ENCODE assay signal across 17 cellular contexts in genomic region chrX:9467751-9468150, GRCh38. TPM values are rescaled to one million over a fixed set of nuclear protein-coding genes. Genes with fewer than 3 reads are reported as not detected.
DNase-seq lines count a peak whose midpoint lies in the region; ATAC-seq and TF ChIP-seq lines count a peak whose summit lies in the region.
"Had no signal": no experiment of that assay in that cellular context is flagged by ENCODE, and none has a peak within 500 bp of the region (broad histone marks: within the 10 kb centered on the region; RNA-seq: fewer than 3 reads in every experiment).

No MANE protein-coding gene starts in this region.

- TF ChIP-seq EP300 in gastroesophageal sphincter (IDR thresholded peaks at IDR 0.05) = no peak

- peak overlapping the region in 1 of 2 donors; percentile 77 for H3K4me3 ChIP-seq in gastroesophageal sphincter
- H3K4me3 ChIP-seq in smooth muscle cell = peak overlapping the region; percentile 64
- H3K4me3 ChIP-seq: mucosa of descending colon, skin epidermis, thyroid gland had no signal

- TF ChIP-seq POLR2A in gastroesophageal sphincter (IDR thresholded peaks at IDR 0.05) = no peak

- no peaks in the 10 kb centered on the region for H3K27me3 ChIP-seq in gastroesophageal sphincter
- no peaks in the 10 kb centered on the region for H3K27me3 ChIP-seq in smooth muscle cell (ENCODE audit: low read depth)

- no peaks in the 10 kb centered on the region for H3K9me3 ChIP-seq in gastroesophageal sphincter
- H3K9me3 ChIP-seq in smooth muscle cell (replicated peaks; ENCODE audit: low read depth) = no peaks in the 10 kb centered on the region
- H3K9me3 ChIP-seq: mucosa of descending colon, thyroid gland had no signal

- peaks cover 18% of the 10 kb centered on the region for H3K4me1 Mint-ChIP-seq in T-helper 1 cell treated with Interleukin-12 subunit alpha and Interleukin-12 subunit beta and Interleukin-4 antibody, amounts not matched to agents 30 μg/mL and 1 μg/mL, for 36 hours (ENCODE audit: low read depth)
- peaks cover 27% of the 10 kb centered on the region for H3K4me1 Mint-ChIP-seq in activated T-helper 1 cell treated with anti-CD3 and anti-CD28 coated beads, Interleukin-12 subunit alpha, Interleukin-12 subunit beta, Interleukin-2, Interleukin-4 antibody, amounts not matched to agents 30 ng/mL and 10 ng/mL and 1 ng/mL, durations not matched to agents 14 hours and 24 hours and 36 hours (ENCODE audit: low read depth)
- H3K4me1 Mint-ChIP-seq in activated CD8-positive, alpha-beta T cell treated with anti-CD3 and anti-CD28 coated beads for 36 hours (ENCODE audit: low read depth) = peaks cover 28% of the 10 kb centered on the region

- intact Hi-C loops in activated T-helper 1 cell treated with anti-CD3 and anti-CD28 coated beads, Interleukin-12 subunit alpha, Interleukin-12 subunit beta, Interleukin-2, Interleukin-4 antibody, amounts not matched to agents 30 ng/mL and 10 ng/mL and 1 ng/mL, durations not matched to agents 14 hours and 24 hours and 36 hours (cut with micrococcal nuclease) = loop anchor here (5.0 kb wide), 1 partner anchor 65 kb away; no protein-coding TSS in a partner anchor
- intact Hi-C loops in activated CD8-positive, alpha-beta T cell treated with anti-CD3 and anti-CD28 coated beads for 36 hours (cut with micrococcal nuclease) = loop anchor here (10.0 kb wide), 2 partner anchors 183 to 237 kb away; no protein-coding TSS in a partner anchor

- no peaks in the 10 kb centered on the region for H3F3A ChIP-seq in smooth muscle cell (ENCODE audit: low read depth)

- H3K9ac ChIP-seq in smooth muscle cell (ENCODE audit: low read depth) = no peak overlapping the region

- TF ChIP-seq CTCF in gastroesophageal sphincter (IDR thresholded peaks at IDR 0.05) (no peak), smooth muscle cell (IDR thresholded peaks at IDR 0.05; ENCODE audit: borderline replicate concordance, insufficient read depth, poor library complexity, severe bottlenecking) (no peak)
- TF ChIP-seq CTCF in activated CD8-positive, alpha-beta T cell treated with anti-CD3 and anti-CD28 coated beads for 36 hours (IDR thresholded peaks at IDR 0.05) = no peak

- peaks cover 4% of the 10 kb centered on the region for H3K27me3 Mint-ChIP-seq in T-helper 1 cell treated with Interleukin-12 subunit alpha and Interleukin-12 subunit beta and Interleukin-4 antibody, amounts not matched to agents 30 μg/mL and 1 μg/mL, for 36 hours (ENCODE audit: low read depth)
- H3K27me3 Mint-ChIP-seq in activated T-helper 1 cell treated with anti-CD3 and anti-CD28 coated beads, Interleukin-12 subunit alpha, Interleukin-12 subunit beta, Interleukin-2, Interleukin-4 antibody, amounts not matched to agents 30 ng/mL and 10 ng/mL and 1 ng/mL, durations not matched to agents 14 hours and 24 hours and 36 hours (ENCODE audit: insufficient read depth) = peaks cover 3% of the 10 kb centered on the region
- no peaks in the 10 kb centered on the region for H3K27me3 Mint-ChIP-seq in activated CD8-positive, alpha-beta T cell treated with anti-CD3 and anti-CD28 coated beads for 36 hours

- peaks cover 40% of the 10 kb centered on the region for H3K79me2 ChIP-seq in smooth muscle cell (ENCODE audit: low read depth)

- no peaks in the 10 kb centered on the region for H3K9me3 Mint-ChIP-seq in T-helper 1 cell treated with Interleukin-12 subunit alpha and Interleukin-12 subunit beta and Interleukin-4 antibody, amounts not matched to agents 30 μg/mL and 1 μg/mL, for 36 hours
- no peaks in the 10 kb centered on the region for H3K9me3 Mint-ChIP-seq in activated T-helper 1 cell treated with anti-CD3 and anti-CD28 coated beads, Interleukin-12 subunit alpha, Interleukin-12 subunit beta, Interleukin-2, Interleukin-4 antibody, amounts not matched to agents 30 ng/mL and 10 ng/mL and 1 ng/mL, durations not matched to agents 14 hours and 24 hours and 36 hours
- no peaks in the 10 kb centered on the region for H3K9me3 Mint-ChIP-seq in activated CD8-positive, alpha-beta T cell treated with anti-CD3 and anti-CD28 coated beads for 36 hours

- peaks cover 49% of the 10 kb centered on the region for H4K20me1 ChIP-seq in smooth muscle cell (ENCODE audit: low read depth)

- peak overlapping the region in 3 of 4 donors; percentile 41 to 94 (median 90) for H3K27ac ChIP-seq in gastroesophageal sphincter
- H3K27ac ChIP-seq in smooth muscle cell (ENCODE audit: low read depth) = no peak overlapping the region
- H3K27ac ChIP-seq: skin epidermis, thyroid gland had no signal

- H3K4me2 ChIP-seq in smooth muscle cell = peak overlapping the region; percentile 84

- CTCF ChIA-PET in activated CD8-positive, alpha-beta T cell treated with anti-CD3 and anti-CD28 coated beads for 36 hours (lab: Charles Lee) = no interaction called here

- DNase-seq in T-helper 1 cell (no peak), smooth muscle cell (lab: John Stamatoyannopoulos, UW; ENCODE audit: unreplicated experiment) (no peak), foreskin melanocyte (no peak)
- DNase-seq in activated T-helper 1 cell treated with anti-CD3 and anti-CD28 coated beads, Interleukin-12 subunit alpha, Interleukin-12 subunit beta, Interleukin-2, Interleukin-4 antibody, amounts not matched to agents 30 ng/mL and 10 ng/mL and 1 ng/mL, durations not matched to agents 14 hours and 24 hours and 36 hours (ENCODE audit: low spot score) = no peak
- DNase-seq in activated CD8-positive, alpha-beta T cell treated with anti-CD3 and anti-CD28 coated beads for 36 hours = no peak
- DNase-seq: 8988T; activated CD8-positive, alpha-beta memory T cell treated with anti-CD3 and anti-CD28 coated beads, Interleukin-2, amount 50 U/mL, for 48 hours; DMS153; mucosa of descending colon; NCI-H1417; NCI-H748 treated with DMSO at 0.1 percent for 48 hours; Right ventricle myocardium superior had no signal

- H3K4me3 Mint-ChIP-seq in T-helper 1 cell treated with Interleukin-12 subunit alpha and Interleukin-12 subunit beta and Interleukin-4 antibody, amounts not matched to agents 30 μg/mL and 1 μg/mL, for 36 hours = peak overlapping the region; percentile 9
- H3K4me3 Mint-ChIP-seq in activated T-helper 1 cell treated with anti-CD3 and anti-CD28 coated beads, Interleukin-12 subunit alpha, Interleukin-12 subunit beta, Interleukin-2, Interleukin-4 antibody, amounts not matched to agents 30 ng/mL and 10 ng/mL and 1 ng/mL, durations not matched to agents 14 hours and 24 hours and 36 hours = peak overlapping the region; percentile 86
- no peak overlapping the region for H3K4me3 Mint-ChIP-seq in activated CD8-positive, alpha-beta T cell treated with anti-CD3 and anti-CD28 coated beads for 36 hours

- ATAC-seq in gastroesophageal sphincter (no peak), HG03108 (IDR thresholded peaks at IDR 0.05; ENCODE audit: unreplicated experiment) (no peak)
- no peak for ATAC-seq in activated CD8-positive, alpha-beta T cell treated with anti-CD3 and anti-CD28 coated beads for 36 hours
- ATAC-seq: mucosa of descending colon had no signal

- no peak overlapping the region for H2AFZ ChIP-seq in smooth muscle cell (ENCODE audit: low read depth)

- no peak overlapping the region for H3K27ac Mint-ChIP-seq in T-helper 1 cell treated with Interleukin-12 subunit alpha and Interleukin-12 subunit beta and Interleukin-4 antibody, amounts not matched to agents 30 μg/mL and 1 μg/mL, for 36 hours
- H3K27ac Mint-ChIP-seq in activated T-helper 1 cell treated with anti-CD3 and anti-CD28 coated beads, Interleukin-12 subunit alpha, Interleukin-12 subunit beta, Interleukin-2, Interleukin-4 antibody, amounts not matched to agents 30 ng/mL and 10 ng/mL and 1 ng/mL, durations not matched to agents 14 hours and 24 hours and 36 hours = no peak overlapping the region
- no peak overlapping the region for H3K27ac Mint-ChIP-seq in activated CD8-positive, alpha-beta T cell treated with anti-CD3 and anti-CD28 coated beads for 36 hours

- peaks cover 11% of the 10 kb centered on the region for H3K36me3 Mint-ChIP-seq in T-helper 1 cell treated with Interleukin-12 subunit alpha and Interleukin-12 subunit beta and Interleukin-4 antibody, amounts not matched to agents 30 μg/mL and 1 μg/mL, for 36 hours (ENCODE audit: low read depth)
- peaks cover 14% of the 10 kb centered on the region for H3K36me3 Mint-ChIP-seq in activated T-helper 1 cell treated with anti-CD3 and anti-CD28 coated beads, Interleukin-12 subunit alpha, Interleukin-12 subunit beta, Interleukin-2, Interleukin-4 antibody, amounts not matched to agents 30 ng/mL and 10 ng/mL and 1 ng/mL, durations not matched to agents 14 hours and 24 hours and 36 hours (ENCODE audit: low read depth)
- H3K36me3 Mint-ChIP-seq in activated CD8-positive, alpha-beta T cell treated with anti-CD3 and anti-CD28 coated beads for 36 hours (ENCODE audit: low read depth) = peaks cover 12% of the 10 kb centered on the region

- H3K36me3 ChIP-seq in gastroesophageal sphincter (no peaks in the 10 kb centered on the region), smooth muscle cell (ENCODE audit: low read depth) (no peaks in the 10 kb centered on the region)
- H3K36me3 ChIP-seq: thyroid gland had no signal

- peaks cover 0 to 61% (median 3%) of the 10 kb centered on the region in 3 donors for H3K4me1 ChIP-seq in gastroesophageal sphincter
- peaks cover 4% of the 10 kb centered on the region for H3K4me1 ChIP-seq in smooth muscle cell (ENCODE audit: low read depth)

- WGBS in gastroesophageal sphincter (ENCODE audit: low coverage in 1 of 2), 2 donors = 10 to 21% methylated on average over 4 to 8 of the region's 11 CpGs
- WGBS in smooth muscle cell (ENCODE audit: low lambda C conversion rate) = 50% methylated on average over 11 of the region's 11 CpGs

- POLR2A ChIA-PET in activated CD8-positive, alpha-beta T cell treated with anti-CD3 and anti-CD28 coated beads for 36 hours (lab: Charles Lee) = no interaction called here

RNA-seq across cellular contexts. Expression of gene TBL1X, which starts 2.9 kb away (rescaled TPM):
- total RNA-seq in activated T-helper 1 cell treated with anti-CD3 and anti-CD28 coated beads, Interleukin-12 subunit alpha, Interleukin-12 subunit beta, Interleukin-2, Interleukin-4 antibody, amounts not matched to agents 30 ng/mL and 10 ng/mL and 1 ng/mL, durations not matched to agents 14 hours and 24 hours and 36 hours = 24.0 and 29.2 TPM in 2 replicates
- total RNA-seq in gastroesophageal sphincter (10 to 100 TPM; 27.7 to 49.1 (median 39.6) TPM), smooth muscle cell (9.0 and 23.9 TPM in 2 replicates)
- 9.8 and 10.2 TPM in 2 replicates for polyA plus RNA-seq in smooth muscle cell
- 10 to 100 TPM; 28.9 to 32.0 TPM for total RNA-seq in activated CD8-positive, alpha-beta T cell treated with anti-CD3 and anti-CD28 coated beads for 36 hours
